ENCODE assay signal across 15 cellular contexts in genomic region chr6:151680846-151681425, GRCh38.
A peak's percentile ranks its signal among the peaks of the same experiment; 100 is the strongest.
DNase-seq lines count a peak whose midpoint lies in the region; ATAC-seq, FAIRE-seq and TF ChIP-seq lines count a peak whose summit lies in the region.
"Had no signal": no experiment of that assay in that cellular context is flagged by ENCODE, and none has a peak within 500 bp of the region (broad histone marks: within the 10 kb centered on the region; RNA-seq: fewer than 3 reads in every experiment).

No MANE protein-coding gene starts in this region.

- no peaks in the 10 kb centered on the region for H3K79me2 ChIP-seq in MM.1S (ENCODE audit: low read length)
- no peaks in the 10 kb centered on the region for H3K79me2 ChIP-seq in parathyroid adenoma

- H3K4me2 ChIP-seq in BLaER1 (peak overlapping the region; percentile 78), MM.1S (ENCODE audit: low read depth, low read length) (peak overlapping the region; percentile 72; the same call in 1 of the 2 replicates), parathyroid adenoma (ENCODE audit: low read length) (peak overlapping the region; percentile 51)

- peak overlapping the region; percentile 44; the same call in 1 of the 2 replicates for H3K4me3 ChIP-seq in BLaER1
- no peak overlapping the region for H3K4me3 ChIP-seq in MM.1S (ENCODE audit: low read length)
- no peak overlapping the region for H3K4me3 ChIP-seq in kidney epithelial cell (ENCODE audit: low read depth, low read length)
- H3K4me3 ChIP-seq in parathyroid adenoma (ENCODE audit: low read depth, low read length) = no peak overlapping the region
- H3K4me3 ChIP-seq in small intestine (ENCODE audit: low read depth in 1 of 2, low read length in 2 of 2) = no peak overlapping the region

- ATAC-seq in activated T-helper 17 cell treated with anti-CD3 and anti-CD28 coated beads, Interleukin-2, amount 50 U/mL, for 72 hours (replicated peaks) = no peak
- ATAC-seq in GM18520 (IDR thresholded peaks at IDR 0.05; ENCODE audit: unreplicated experiment) = no peak
- no peak for ATAC-seq in CD4-positive, alpha-beta T cell (ENCODE audit: poor library complexity)
- ATAC-seq: PC-3 had no signal

- no peak for TF ChIP-seq CTCF in MM.1S (IDR thresholded peaks at IDR 0.05; ENCODE audit: low read length)
- TF ChIP-seq CTCF in kidney epithelial cell (IDR thresholded peaks at IDR 0.05; ENCODE audit: insufficient read depth, low read length, poor library complexity, severe bottlenecking) = no peak
- no peak for TF ChIP-seq CTCF in parathyroid adenoma (IDR thresholded peaks at IDR 0.05)
- no peak for TF ChIP-seq CTCF in CD4-positive, alpha-beta T cell (IDR thresholded peaks at IDR 0.05)

- H4K20me1 ChIP-seq in BLaER1 = no peaks in the 10 kb centered on the region
- H4K20me1 ChIP-seq in MM.1S (ENCODE audit: insufficient read depth, low read length) = no peaks in the 10 kb centered on the region

- POLR2A ChIA-PET in CD4-positive, alpha-beta T cell (lab: Charles Lee) = interaction anchor here (0.6 to 1.2 kb wide), 2 partner anchors 10 to 20 kb away, joined by 3 read pairs; no protein-coding TSS in a partner anchor

- no peak for FAIRE-seq in small intestine (lab: Jason Lieb, UNC)
- FAIRE-seq: frontal cortex, islet of Langerhans had no signal

- H2AFZ ChIP-seq in MM.1S (ENCODE audit: low read length) (no peak overlapping the region), parathyroid adenoma (peak overlapping the region; percentile 9)

- H3K9me3 ChIP-seq in BLaER1 (no peaks in the 10 kb centered on the region), MM.1S (replicated peaks; ENCODE audit: insufficient read depth, low read length) (no peaks in the 10 kb centered on the region), parathyroid adenoma (ENCODE audit: control insufficient read depth, low read length) (no peaks in the 10 kb centered on the region), small intestine (ENCODE audit: control insufficient read depth, low read depth) (no peaks in the 10 kb centered on the region)
- H3K9me3 ChIP-seq in CD4-positive, alpha-beta T cell (ENCODE audit: control insufficient read depth, low read length) = no peaks in the 10 kb centered on the region
- H3K9me3 ChIP-seq: neutrophil had no signal

- H3K27ac Mint-ChIP-seq in activated T-helper 17 cell treated with anti-CD3 and anti-CD28 coated beads, Interleukin-2, amount 50 U/mL, for 72 hours = no peak overlapping the region
- no peak overlapping the region for H3K27ac Mint-ChIP-seq in CD4-positive, alpha-beta T cell
- H3K27ac Mint-ChIP-seq: brain had no signal

- H3K27me3 Mint-ChIP-seq in activated T-helper 17 cell treated with anti-CD3 and anti-CD28 coated beads, Interleukin-2, amount 50 U/mL, for 72 hours = peaks cover 7% of the 10 kb centered on the region
- no peaks in the 10 kb centered on the region for H3K27me3 Mint-ChIP-seq in CD4-positive, alpha-beta T cell

- H3K36me3 ChIP-seq in BLaER1 (no peaks in the 10 kb centered on the region), MM.1S (replicated peaks; ENCODE audit: insufficient read depth, low read length) (no peaks in the 10 kb centered on the region), kidney epithelial cell (ENCODE audit: control insufficient read depth, insufficient read depth, low read length) (no peaks in the 10 kb centered on the region), parathyroid adenoma (ENCODE audit: control insufficient read depth, insufficient read depth, low read length) (no peaks in the 10 kb centered on the region), small intestine (ENCODE audit: control insufficient read depth in 2 of 2, insufficient read depth in 2 of 2, low read length in 2 of 2) (no peaks in the 10 kb centered on the region)
- H3K36me3 ChIP-seq: neutrophil had no signal

- H3K4me1 ChIP-seq in BLaER1 (peaks cover 23% of the 10 kb centered on the region), MM.1S (ENCODE audit: low read length) (peaks cover 13% of the 10 kb centered on the region; the same call in 1 of the 2 replicates), parathyroid adenoma (no peaks in the 10 kb centered on the region), small intestine (ENCODE audit: control insufficient read depth in 2 of 2, insufficient read depth in 1 of 2, low read depth in 1 of 2, low read length in 1 of 2) (no peaks in the 10 kb centered on the region)

- H3K9ac ChIP-seq in BLaER1 (peak overlapping the region; percentile 59; the same call in 1 of the 2 replicates), MM.1S (ENCODE audit: low read length) (no peak overlapping the region), parathyroid adenoma (no peak overlapping the region)

- H3K4me1 Mint-ChIP-seq in activated T-helper 17 cell treated with anti-CD3 and anti-CD28 coated beads, Interleukin-2, amount 50 U/mL, for 72 hours = peaks cover under 1% of the 10 kb centered on the region
- H3K4me1 Mint-ChIP-seq in CD4-positive, alpha-beta T cell (ENCODE audit: low read depth) = peaks cover 10% of the 10 kb centered on the region

- WGBS in small intestine, 3 donors = 83 to 89% (median 89%) methylated on average over 16 of the region's 16 CpGs

- peaks cover 9% of the 10 kb centered on the region; the same call in 1 of the 2 replicates for H3F3A ChIP-seq in MM.1S (ENCODE audit: insufficient read depth, low read length)

- H3K27me3 ChIP-seq in BLaER1 = no peaks in the 10 kb centered on the region
- H3K27me3 ChIP-seq in MM.1S (replicated peaks; ENCODE audit: insufficient read depth, low read length) = no peaks in the 10 kb centered on the region
- no peaks in the 10 kb centered on the region for H3K27me3 ChIP-seq in kidney epithelial cell (ENCODE audit: control insufficient read depth, insufficient read depth, low read length)
- H3K27me3 ChIP-seq in parathyroid adenoma (ENCODE audit: control insufficient read depth, insufficient read depth, low read length) = no peaks in the 10 kb centered on the region
- H3K27me3 ChIP-seq in CD4-positive, alpha-beta T cell (ENCODE audit: control insufficient read depth, insufficient read depth, low read length) = no peaks in the 10 kb centered on the region
- H3K27me3 ChIP-seq in small intestine (ENCODE audit: control insufficient read depth in 2 of 2, insufficient read depth in 2 of 2, low read length in 2 of 2) = no peaks in the 10 kb centered on the region

- no peaks in the 10 kb centered on the region for H3K36me3 Mint-ChIP-seq in activated T-helper 17 cell treated with anti-CD3 and anti-CD28 coated beads, Interleukin-2, amount 50 U/mL, for 72 hours (ENCODE audit: low read depth)
- no peaks in the 10 kb centered on the region for H3K36me3 Mint-ChIP-seq in CD4-positive, alpha-beta T cell (ENCODE audit: low read depth)
- H3K36me3 Mint-ChIP-seq: brain had no signal

- CTCF ChIA-PET in CD4-positive, alpha-beta T cell (lab: Charles Lee) = no interaction called here

- no peaks in the 10 kb centered on the region for H3K9me2 ChIP-seq in MM.1S (replicated peaks; ENCODE audit: insufficient read depth, low read length)

- DNase-seq in MM.1S = no peak
- DNase-seq in kidney epithelial cell (ENCODE audit: low read depth) = peak; percentile 28
- DNase-seq in CD4-positive, alpha-beta T cell = no peak
- no peak for DNase-seq in small intestine
- DNase-seq: activated naive CD4-positive, alpha-beta T cell treated with Interleukin-2 at 50 U/mL for 16 hours; PC-3 had no signal

- H3K9me3 Mint-ChIP-seq in activated T-helper 17 cell treated with anti-CD3 and anti-CD28 coated beads, Interleukin-2, amount 50 U/mL, for 72 hours = no peaks in the 10 kb centered on the region
- no peaks in the 10 kb centered on the region for H3K9me3 Mint-ChIP-seq in CD4-positive, alpha-beta T cell

- intact Hi-C loops in CD4-positive, alpha-beta T cell (cut with DNase I, micrococcal nuclease) = no loop called here

- H3K27ac ChIP-seq in BLaER1 = peak overlapping the region; percentile 55; the same call in 1 of the 2 replicates
- peak overlapping the region; percentile 77; the same call in 1 of the 2 replicates for H3K27ac ChIP-seq in MM.1S (ENCODE audit: low read length)
- H3K27ac ChIP-seq in parathyroid adenoma = no peak overlapping the region
- H3K27ac ChIP-seq in CD4-positive, alpha-beta T cell (ENCODE audit: low read depth, low read length) = no peak overlapping the region
- peak overlapping the region in 1 of 2 donors; percentile 81 for H3K27ac ChIP-seq in small intestine (ENCODE audit: low read depth in 1 of 2, low read length in 1 of 2)
- H3K27ac ChIP-seq: neutrophil, VCaP had no signal

- no peak overlapping the region for H3K4me3 Mint-ChIP-seq in activated T-helper 17 cell treated with anti-CD3 and anti-CD28 coated beads, Interleukin-2, amount 50 U/mL, for 72 hours
- no peak overlapping the region for H3K4me3 Mint-ChIP-seq in CD4-positive, alpha-beta T cell
- H3K4me3 Mint-ChIP-seq: brain had no signal

Comparison
In these comparisons a context has a peak if more than half of its experiments do, and no peak if none do; other contexts are left out.
1. H3K27ac ChIP-seq: peak in BLaER1 (single experiment) and MM.1S (single experiment); none in parathyroid adenoma (single experiment) and CD4-positive, alpha-beta T cell (single experiment).
2. Peak in every context shown above with its lines, with median percentiles within 50 percentile points of each other: H3K4me2 ChIP-seq.